16 cellular contexts compared by ENCODE assay signal in genomic region chr2:195505701-195506100, GRCh38.
DNase-seq lines count a peak whose midpoint lies in the region; ATAC-seq and FAIRE-seq lines count a peak whose summit lies in the region.
"Had no signal": no experiment of that assay in that cellular context is flagged by ENCODE, and none has a peak within 500 bp of the region (broad histone marks: within the 10 kb centered on the region; RNA-seq: fewer than 3 reads in every experiment).

No MANE protein-coding gene starts in this region.

- no peak overlapping the region for H3K4me3 ChIP-seq in small intestine (ENCODE audit: low read depth in 1 of 2, low read length in 2 of 2)
- H3K4me3 ChIP-seq: adrenal gland, tibial nerve had no signal

- H3K27me3 ChIP-seq in small intestine (ENCODE audit: control insufficient read depth in 2 of 2, insufficient read depth in 2 of 2, low read length in 2 of 2) = no peaks in the 10 kb centered on the region
- H3K27me3 ChIP-seq: adrenal gland, tibial nerve had no signal

- FAIRE-seq in small intestine (lab: Jason Lieb, UNC) = no peak
- FAIRE-seq: RCC 7860 had no signal

- no peaks in the 10 kb centered on the region for H3K4me1 ChIP-seq in small intestine (ENCODE audit: control insufficient read depth in 2 of 2, insufficient read depth in 1 of 2, low read depth in 1 of 2, low read length in 1 of 2)
- H3K4me1 ChIP-seq: adrenal gland, tibial nerve had no signal

- peak; percentile 97 for ATAC-seq in GM18502 (IDR thresholded peaks at IDR 0.05; ENCODE audit: poor library complexity, unreplicated experiment)
- peak; percentile 96 for ATAC-seq in GM19452 (IDR thresholded peaks at IDR 0.05; ENCODE audit: unreplicated experiment)
- ATAC-seq in HG02759 (IDR thresholded peaks at IDR 0.05; ENCODE audit: unreplicated experiment) = peak; percentile 89
- peak; percentile 99 for ATAC-seq in HG03354 (IDR thresholded peaks at IDR 0.05; ENCODE audit: poor library complexity, severe bottlenecking, unreplicated experiment)
- ATAC-seq: activated CD8-positive, alpha-beta memory T cell treated with anti-CD3 and anti-CD28 coated beads, Interleukin-2, amount 10 ng/mL, durations not matched to agents 7 days and 5 days had no signal

- DNase-seq in HCEC 1CT = no peak
- DNase-seq in stimulated activated CD4-positive, alpha-beta T cell treated with anti-CD3 and anti-CD28 coated beads, Interleukin-4, amount 100 ng/mL, for 4 hours = no peak
- no peak for DNase-seq in small intestine
- DNase-seq in posterior cingulate gyrus = no peak
- DNase-seq: activated CD8-positive, alpha-beta memory T cell treated with anti-CD3 and anti-CD28 coated beads, Interleukin-2, amount 10 ng/mL, durations not matched to agents 7 days and 5 days; adrenal gland; cortex of kidney; H7; Kasumi-1; kidney glomerular epithelial cell had no signal

- H3K36me3 ChIP-seq in small intestine (ENCODE audit: control insufficient read depth in 2 of 2, insufficient read depth in 2 of 2, low read length in 2 of 2) = no peaks in the 10 kb centered on the region
- H3K36me3 ChIP-seq: adrenal gland, tibial nerve had no signal

- no peak overlapping the region for H3K27ac ChIP-seq in small intestine (ENCODE audit: low read depth in 1 of 2, low read length in 1 of 2)
- H3K27ac ChIP-seq: adrenal gland, tibial nerve had no signal

- 73 to 87% (median 84%) methylated on average over 2 of the region's 2 CpGs for WGBS in small intestine, 3 donors

- no peaks in the 10 kb centered on the region for H3K9me3 ChIP-seq in small intestine (ENCODE audit: control insufficient read depth, low read depth)
- H3K9me3 ChIP-seq: adrenal gland had no signal

- intact Hi-C loops in posterior cingulate gyrus (cut with DNase I) = no loop called here
